Comparison of ENCODE assay signal across 27 cellular contexts in genomic region chr15:77897896-77898406, GRCh38.
"Had no signal": no experiment of that assay in that cellular context is flagged by ENCODE, and none has a peak within 500 bp of the region (broad histone marks: within the 10 kb centered on the region; RNA-seq: fewer than 3 reads in every experiment).

No MANE protein-coding gene starts in this region.

- H3K36me3 Mint-ChIP-seq: activated CD8-positive, alpha-beta memory T cell treated with anti-CD3 and anti-CD28 coated beads, Interleukin-2, amount 10 ng/mL, durations not matched to agents 7 days and 5 days; activated naive CD4-positive, alpha-beta T cell treated with anti-CD3 and anti-CD28 coated beads, Interleukin-2, amount 50 U/mL, for 72 hours; WTC11 had no signal

- H3K4me1 ChIP-seq: body of pancreas, Peyer's patch had no signal

- H3K9me3 ChIP-seq: ascending aorta, body of pancreas, Peyer's patch had no signal

- H3K27ac Mint-ChIP-seq: activated CD8-positive, alpha-beta memory T cell treated with anti-CD3 and anti-CD28 coated beads, Interleukin-2, amount 10 ng/mL, durations not matched to agents 7 days and 5 days; activated naive CD4-positive, alpha-beta T cell treated with anti-CD3 and anti-CD28 coated beads, Interleukin-2, amount 50 U/mL, for 72 hours; activated naive CD8-positive, alpha-beta T cell treated with anti-CD3 and anti-CD28 coated beads, Interleukin-2, amount 50 U/mL, for 24 hours; activated T-cell treated with anti-CD3 and anti-CD28 coated beads, Interleukin-2, amount 50 U/mL, for 24 hours; activated T-helper 1 cell treated with anti-CD3 and anti-CD28 coated beads, Interleukin-12 subunit alpha, Interleukin-12 subunit beta, Interleukin-2, Interleukin-4 antibody, amounts not matched to agents 30 ng/mL and 10 ng/mL and 1 ng/mL, durations not matched to agents 14 hours and 24 hours and 36 hours; T-helper 17 cell; WTC11 had no signal

- H3K4me3 Mint-ChIP-seq: activated CD8-positive, alpha-beta memory T cell treated with anti-CD3 and anti-CD28 coated beads, Interleukin-2, amount 10 ng/mL, durations not matched to agents 7 days and 5 days; activated naive CD8-positive, alpha-beta T cell treated with anti-CD3 and anti-CD28 coated beads, Interleukin-2, amount 50 U/mL, for 24 hours; activated T-cell treated with anti-CD3 and anti-CD28 coated beads, Interleukin-2, amount 50 U/mL, for 24 hours; activated T-helper 1 cell treated with anti-CD3 and anti-CD28 coated beads, Interleukin-12 subunit alpha, Interleukin-12 subunit beta, Interleukin-2, Interleukin-4 antibody, amounts not matched to agents 30 ng/mL and 10 ng/mL and 1 ng/mL, durations not matched to agents 14 hours and 24 hours and 36 hours; T-helper 17 cell; WTC11 had no signal

- H3K27me3 Mint-ChIP-seq: activated CD8-positive, alpha-beta memory T cell treated with anti-CD3 and anti-CD28 coated beads, Interleukin-2, amount 10 ng/mL, durations not matched to agents 7 days and 5 days; activated naive CD8-positive, alpha-beta T cell treated with anti-CD3 and anti-CD28 coated beads, Interleukin-2, amount 50 U/mL, for 24 hours; activated T-cell treated with anti-CD3 and anti-CD28 coated beads, Interleukin-2, amount 50 U/mL, for 24 hours had no signal

- H3K4me3 ChIP-seq: ascending aorta, body of pancreas, Peyer's patch had no signal

- H3K27ac ChIP-seq: ascending aorta, body of pancreas, Peyer's patch, RWPE1 had no signal

- H3K36me3 ChIP-seq: ascending aorta, Peyer's patch had no signal

- H3K4me1 Mint-ChIP-seq: activated CD8-positive, alpha-beta memory T cell treated with anti-CD3 and anti-CD28 coated beads, Interleukin-2, amount 10 ng/mL, durations not matched to agents 7 days and 5 days; activated naive CD8-positive, alpha-beta T cell treated with anti-CD3 and anti-CD28 coated beads, Interleukin-2, amount 50 U/mL, for 24 hours; WTC11 had no signal

- H3K9me3 Mint-ChIP-seq: activated naive CD4-positive, alpha-beta T cell treated with anti-CD3 and anti-CD28 coated beads, Interleukin-2, amount 50 U/mL, for 72 hours; activated naive CD8-positive, alpha-beta T cell treated with anti-CD3 and anti-CD28 coated beads, Interleukin-2, amount 50 U/mL, for 24 hours; activated T-cell treated with anti-CD3 and anti-CD28 coated beads, Interleukin-2, amount 50 U/mL, for 24 hours; activated T-helper 1 cell treated with anti-CD3 and anti-CD28 coated beads, Interleukin-12 subunit alpha, Interleukin-12 subunit beta, Interleukin-2, Interleukin-4 antibody, amounts not matched to agents 30 ng/mL and 10 ng/mL and 1 ng/mL, durations not matched to agents 14 hours and 24 hours and 36 hours; WTC11 had no signal

- ATAC-seq: activated CD8-positive, alpha-beta memory T cell treated with anti-CD3 and anti-CD28 coated beads, Interleukin-2, amount 10 ng/mL, durations not matched to agents 7 days and 5 days; activated naive CD4-positive, alpha-beta T cell treated with anti-CD3 and anti-CD28 coated beads, Interleukin-2, amount 50 U/mL, for 72 hours; activated naive CD8-positive, alpha-beta T cell treated with anti-CD3 and anti-CD28 coated beads, Interleukin-2, amount 50 U/mL, for 24 hours; body of pancreas; T-helper 17 cell; WTC11 had no signal

- DNase-seq: activated CD4-positive, alpha-beta T cell treated with anti-CD3 and anti-CD28 coated beads for 48 hours; activated CD4-positive, alpha-beta T cell treated with anti-CD3 and anti-CD28 coated beads, Interleukin-2, amount 50 U/mL, for 4 hours; activated CD4-positive, CD25-positive, alpha-beta regulatory T cell treated with anti-CD3 and anti-CD28 coated beads, Interleukin-2, amount 50 U/mL, for 72 hours; activated CD8-positive, alpha-beta memory T cell treated with anti-CD3 and anti-CD28 coated beads, Interleukin-2, amount 10 ng/mL, durations not matched to agents 7 days and 5 days; activated effector memory CD4-positive, alpha-beta T cell treated with Interleukin-2 at 50 U/mL for 16 hours; activated naive CD4-positive, alpha-beta T cell; activated naive CD8-positive, alpha-beta T cell treated with anti-CD3 and anti-CD28 coated beads, Interleukin-2, amount 50 U/mL, for 24 hours; activated T-cell treated with anti-CD3 and anti-CD28 coated beads, Interleukin-2, amount 50 U/mL, for 24 hours; amniotic stem cell; body of pancreas; Karpas-422; MM.1S; NCI-H1105; NCI-H1436 treated with DMSO at 0.1 percent for 48 hours; NCI-H187; NCI-H2081 treated with DMSO at 0.1 percent for 48 hours; NCI-H446; NCI-H524; Peyer's patch; SIG-M5; T-helper 17 cell; T-helper 9 cell had no signal

- H3K27me3 ChIP-seq: ascending aorta, body of pancreas, Peyer's patch had no signal
